In the genomic region with DNA sequence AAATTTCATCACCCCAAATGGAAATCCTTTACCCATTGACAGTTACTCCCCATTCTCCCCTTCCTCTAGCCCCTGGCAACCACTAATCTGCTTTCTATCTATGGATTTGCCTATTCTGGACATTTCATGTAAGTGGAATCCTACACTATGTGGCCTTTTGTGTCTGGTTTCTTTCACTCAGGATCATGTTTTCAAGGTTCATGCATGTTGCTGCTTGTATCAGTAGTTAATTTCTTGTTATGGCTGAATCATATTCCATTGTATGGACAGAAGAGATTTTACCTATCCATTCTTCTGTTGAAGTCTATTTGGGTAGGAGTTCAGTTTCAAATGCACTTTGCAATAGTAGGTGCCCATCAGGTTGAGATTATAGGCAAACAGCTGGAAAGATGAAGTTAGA, we compare ENCODE assay signal across 2 cellular contexts.
TF ChIP-seq lines count a peak whose summit lies in the region.

No MANE protein-coding gene starts in this region.

TF ChIP-seq in SK-N-SH, 30 proteins besides CTCF, POLR2A, EP300 and RAD21 (continued from another document):
- TF ChIP-seq FOXM1 (IDR thresholded peaks at IDR 0.05; ENCODE audit: low read depth), result no peak
- TF ChIP-seq YY1 (IDR thresholded peaks at IDR 0.05; ENCODE audit: low read depth), result no peak

TF ChIP-seq in SK-N-SH treated with all-trans-retinoic acid at 6 μM for 48 hours, 23 proteins besides CTCF, POLR2A, EP300 and RAD21 (continued from another document):
- TF ChIP-seq, protein P1, sequence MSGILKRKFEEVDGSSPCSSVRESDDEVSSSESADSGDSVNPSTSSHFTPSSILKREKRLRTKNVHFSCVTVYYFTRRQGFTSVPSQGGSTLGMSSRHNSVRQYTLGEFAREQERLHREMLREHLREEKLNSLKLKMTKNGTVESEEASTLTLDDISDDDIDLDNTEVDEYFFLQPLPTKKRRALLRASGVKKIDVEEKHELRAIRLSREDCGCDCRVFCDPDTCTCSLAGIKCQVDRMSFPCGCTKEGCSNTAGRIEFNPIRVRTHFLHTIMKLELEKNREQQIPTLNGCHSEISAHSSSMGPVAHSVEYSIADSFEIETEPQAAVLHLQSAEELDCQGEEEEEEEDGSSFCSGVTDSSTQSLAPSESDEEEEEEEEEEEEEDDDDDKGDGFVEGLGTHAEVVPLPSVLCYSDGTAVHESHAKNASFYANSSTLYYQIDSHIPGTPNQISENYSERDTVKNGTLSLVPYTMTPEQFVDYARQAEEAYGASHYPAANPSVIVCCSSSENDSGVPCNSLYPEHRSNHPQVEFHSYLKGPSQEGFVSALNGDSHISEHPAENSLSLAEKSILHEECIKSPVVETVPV (CRISPR knock-in tag; IDR thresholded peaks at IDR 0.05), result no peak
- no peak for TF ChIP-seq ZFP30 (CRISPR knock-in tag; IDR thresholded peaks at IDR 0.05)
- TF ChIP-seq, protein P2, sequence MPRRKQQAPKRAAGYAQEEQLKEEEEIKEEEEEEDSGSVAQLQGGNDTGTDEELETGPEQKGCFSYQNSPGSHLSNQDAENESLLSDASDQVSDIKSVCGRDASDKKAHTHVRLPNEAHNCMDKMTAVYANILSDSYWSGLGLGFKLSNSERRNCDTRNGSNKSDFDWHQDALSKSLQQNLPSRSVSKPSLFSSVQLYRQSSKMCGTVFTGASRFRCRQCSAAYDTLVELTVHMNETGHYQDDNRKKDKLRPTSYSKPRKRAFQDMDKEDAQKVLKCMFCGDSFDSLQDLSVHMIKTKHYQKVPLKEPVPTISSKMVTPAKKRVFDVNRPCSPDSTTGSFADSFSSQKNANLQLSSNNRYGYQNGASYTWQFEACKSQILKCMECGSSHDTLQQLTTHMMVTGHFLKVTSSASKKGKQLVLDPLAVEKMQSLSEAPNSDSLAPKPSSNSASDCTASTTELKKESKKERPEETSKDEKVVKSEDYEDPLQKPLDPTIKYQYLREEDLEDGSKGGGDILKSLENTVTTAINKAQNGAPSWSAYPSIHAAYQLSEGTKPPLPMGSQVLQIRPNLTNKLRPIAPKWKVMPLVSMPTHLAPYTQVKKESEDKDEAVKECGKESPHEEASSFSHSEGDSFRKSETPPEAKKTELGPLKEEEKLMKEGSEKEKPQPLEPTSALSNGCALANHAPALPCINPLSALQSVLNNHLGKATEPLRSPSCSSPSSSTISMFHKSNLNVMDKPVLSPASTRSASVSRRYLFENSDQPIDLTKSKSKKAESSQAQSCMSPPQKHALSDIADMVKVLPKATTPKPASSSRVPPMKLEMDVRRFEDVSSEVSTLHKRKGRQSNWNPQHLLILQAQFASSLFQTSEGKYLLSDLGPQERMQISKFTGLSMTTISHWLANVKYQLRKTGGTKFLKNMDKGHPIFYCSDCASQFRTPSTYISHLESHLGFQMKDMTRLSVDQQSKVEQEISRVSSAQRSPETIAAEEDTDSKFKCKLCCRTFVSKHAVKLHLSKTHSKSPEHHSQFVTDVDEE (CRISPR knock-in tag; IDR thresholded peaks at IDR 0.05), result no peak
- no peak for TF ChIP-seq CREB5 (CRISPR knock-in tag; IDR thresholded peaks at IDR 0.05; ENCODE audit: low read depth)
- no peak for TF ChIP-seq ARNTL (CRISPR knock-in tag; IDR thresholded peaks at IDR 0.05; ENCODE audit: borderline replicate concordance, low read depth)
- no peak for TF ChIP-seq GLIS3 (CRISPR knock-in tag; IDR thresholded peaks at IDR 0.05)
- TF ChIP-seq OSR1 (CRISPR knock-in tag; IDR thresholded peaks at IDR 0.05), result no peak
- no peak for TF ChIP-seq CSDC2 (CRISPR knock-in tag; IDR thresholded peaks at IDR 0.05)
